In genomic region chr17:81465912-81466311, GRCh38 we compare ENCODE assay signal across 1 cellular context.
TF ChIP-seq lines count a peak whose summit lies in the region.

No MANE protein-coding gene starts in this region.

TF ChIP-seq in GM12891, 5 proteins besides CTCF, POLR2A, EP300 and RAD21:
- TF ChIP-seq PAX5 (IDR thresholded peaks at IDR 0.05; ENCODE audit: insufficient read depth, low read length, severe bottlenecking) (no peak), SPI1 (IDR thresholded peaks at IDR 0.05; ENCODE audit: low read depth, low read length) (no peak), TAF1 (IDR thresholded peaks at IDR 0.05; ENCODE audit: low read depth, low read length) (no peak), POU2F2 (IDR thresholded peaks at IDR 0.05; ENCODE audit: low read depth, low read length) (no peak), POLR2AphosphoS5 (IDR thresholded peaks at IDR 0.05; ENCODE audit: low read depth, low read length) (no peak)
TF ChIP-seq in GM12891: peak in this region for 0.
